Comparison of ENCODE assay signal across 9 cellular contexts in the genomic region with DNA sequence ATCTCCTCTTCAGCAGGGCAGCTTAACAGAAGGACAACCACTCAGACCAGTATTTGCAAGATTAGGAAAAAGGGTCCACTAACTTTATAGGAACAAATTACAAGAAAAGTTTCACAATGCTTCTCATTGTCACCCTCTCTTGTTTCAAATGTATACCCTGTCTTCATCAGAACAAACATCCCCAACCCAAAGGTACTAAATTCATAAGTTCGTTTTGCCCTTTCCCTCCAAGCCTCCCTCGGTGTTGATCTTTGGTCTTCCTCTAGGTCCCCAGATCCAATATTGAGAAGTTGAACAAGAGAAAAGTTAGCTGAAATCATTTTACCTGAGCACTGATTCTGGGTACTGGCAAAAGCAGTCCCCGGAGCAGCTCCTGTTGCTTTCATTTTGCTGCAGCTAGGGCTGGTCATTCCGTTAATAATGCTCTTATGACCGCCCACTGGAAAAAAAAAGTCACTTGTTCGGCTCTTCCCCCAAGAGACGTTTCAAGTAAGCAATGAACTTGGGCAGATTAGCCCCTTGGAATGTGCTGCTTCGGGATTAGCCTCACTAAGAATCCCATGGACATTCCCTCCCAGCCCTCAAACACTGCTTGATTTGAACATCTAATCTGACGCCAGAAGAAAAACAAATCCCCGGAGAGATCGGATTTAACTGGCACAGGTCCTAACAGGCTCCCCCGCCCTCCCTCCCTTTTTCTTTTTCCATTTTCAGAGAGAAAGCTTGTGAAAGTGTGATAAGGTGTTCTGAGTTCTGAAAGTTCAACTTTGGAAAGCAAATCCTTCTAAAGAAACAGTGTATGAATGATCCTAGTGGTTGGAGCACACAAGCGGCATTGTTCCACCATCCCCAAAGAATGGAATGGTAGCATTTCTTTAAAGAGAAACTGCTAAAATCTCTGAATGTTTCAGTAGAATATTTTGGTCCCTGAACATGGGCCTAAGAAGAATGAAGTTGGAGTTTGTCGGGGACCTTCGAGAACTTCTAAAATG.
DNase-seq lines count a peak whose midpoint lies in the region; ATAC-seq and TF ChIP-seq lines count a peak whose summit lies in the region.
"Had no signal": no experiment of that assay in that cellular context is flagged by ENCODE, and none has a peak within 500 bp of the region (broad histone marks: within the 10 kb centered on the region; RNA-seq: fewer than 3 reads in every experiment).

No MANE protein-coding gene starts in this region.

- no peaks in the 10 kb centered on the region for H3K27me3 ChIP-seq in uterus

- peak; percentile 8 for DNase-seq in NCI-H2171 treated with DMSO at 0.1 percent for 48 hours (lab: John Stamatoyannopoulos, UW)
- DNase-seq in NCI-H2171 (lab: John Stamatoyannopoulos, UW) = no peak
- DNase-seq in fibroblast of mammary gland (ENCODE audit: low read depth) = peak; percentile 57
- no peak for DNase-seq in uterus
- no peak for DNase-seq in NCI-H748 (lab: John Stamatoyannopoulos, UW; ENCODE audit: unreplicated experiment)
- no peak for DNase-seq in activated naive CD4-positive, alpha-beta T cell treated with Interleukin-2 at 50 U/mL for 16 hours

- TF ChIP-seq CTCF in fibroblast of mammary gland (conservative IDR thresholded peaks at IDR 0.05; ENCODE audit: control insufficient read depth, insufficient read depth, low read depth, low read length) (no peak), nephron (IDR thresholded peaks at IDR 0.05; ENCODE audit: unreplicated experiment in 3 of 3) (no peak), uterus (IDR thresholded peaks at IDR 0.05) (no peak)

- H3K4me3 ChIP-seq in fibroblast of mammary gland (ENCODE audit: control insufficient read depth, low read depth, low read length) = peak overlapping the region; percentile 60
- peak overlapping the region; percentile 25 to 37 for H3K4me3 ChIP-seq in uterus
- H3K4me3 ChIP-seq: GM12878 had no signal

- H3K4me1 ChIP-seq in uterus = no peaks in the 10 kb centered on the region

- no peak for ATAC-seq in GM18907 (IDR thresholded peaks at IDR 0.05; ENCODE audit: unreplicated experiment)
- ATAC-seq: GM12878 had no signal

- peak overlapping the region in 1 of 2 donors; percentile 27 for H3K27ac ChIP-seq in uterus

- H3K27ac Mint-ChIP-seq in nephron = peak overlapping the region; percentile 89 to 95 (median 94)

- no peaks in the 10 kb centered on the region for H3K4me1 Mint-ChIP-seq in nephron

- peaks cover 4% of the 10 kb centered on the region for H3K9me3 Mint-ChIP-seq in nephron

- H3K36me3 ChIP-seq in uterus = no peaks in the 10 kb centered on the region

- intact Hi-C loops in uterus (cut with DNase I; ENCODE audit: low total_unique reads) = no loop called here

- H3K4me3 Mint-ChIP-seq in nephron = peak overlapping the region; percentile 78 to 88 (median 84)

- no peaks in the 10 kb centered on the region for H3K36me3 Mint-ChIP-seq in nephron (ENCODE audit: low read depth)

- no peaks in the 10 kb centered on the region for H3K27me3 Mint-ChIP-seq in nephron (ENCODE audit: low read depth)

- TF ChIP-seq POLR2A in uterus (IDR thresholded peaks at IDR 0.05) = no peak

- H3K9me3 ChIP-seq in uterus = no peaks in the 10 kb centered on the region

Comparison
In these comparisons a context has a peak if more than half of its experiments do, and no peak if none do; other contexts are left out.
1. DNase-seq: peak in NCI-H2171 treated with DMSO at 0.1 percent for 48 hours (single experiment) and fibroblast of mammary gland (single experiment); none in NCI-H2171 (single experiment), uterus (0 of 2), NCI-H748 (single experiment) and activated naive CD4-positive, alpha-beta T cell treated with Interleukin-2 at 50 U/mL for 16 hours (single experiment).